In the genomic region with DNA sequence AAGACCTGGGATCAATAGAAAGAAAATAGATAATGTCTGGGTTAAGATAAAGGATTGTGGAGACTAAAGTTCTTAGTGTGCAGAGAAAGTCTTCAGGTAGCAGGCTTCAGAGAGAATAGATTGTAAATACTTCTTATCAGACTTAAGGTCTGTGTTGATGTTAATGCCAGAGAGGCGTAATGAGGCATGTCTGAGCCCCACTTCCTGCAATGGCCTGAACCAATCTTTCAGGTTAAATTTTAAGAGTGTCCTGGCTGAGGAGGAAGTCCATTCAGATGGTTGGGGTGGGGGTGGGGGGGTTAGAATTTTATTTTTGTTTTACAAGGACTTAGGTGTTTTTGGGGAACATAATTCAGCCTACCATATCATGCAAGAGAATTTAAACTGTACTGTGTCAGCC, we compare ENCODE assay signal across 28 cellular contexts.
DNase-seq lines count a peak whose midpoint lies in the region; ATAC-seq, FAIRE-seq and TF ChIP-seq lines count a peak whose summit lies in the region.
"Had no signal": no experiment of that assay in that cellular context is flagged by ENCODE, and none has a peak within 500 bp of the region (broad histone marks: within the 10 kb centered on the region; RNA-seq: fewer than 3 reads in every experiment).

No MANE protein-coding gene starts in this region.

- H3K9me3 Mint-ChIP-seq in GM23338 = peaks cover 3% of the 10 kb centered on the region; the same call in 1 of the 3 replicates
- H3K9me3 Mint-ChIP-seq: activated CD4-positive, alpha-beta T cell treated with anti-CD3 and anti-CD28 coated beads, Interleukin-2, amount 10 ng/mL, durations not matched to agents 24 days and 14 days; activated T-cell treated with anti-CD3 and anti-CD28 coated beads, Interleukin-2, amount 50 U/mL, for 4 hours; T-helper 2 cell treated with Interferon-gamma antibody and Interleukin-4, amounts not matched to agents 5 μg/mL and 100 μg/mL, for 36 hours had no signal

- H3K4me1 ChIP-seq in BLaER1 = peaks cover 36% of the 10 kb centered on the region
- peaks cover 48% of the 10 kb centered on the region for H3K4me1 ChIP-seq in GM23338 (ENCODE audit: insufficient read depth)
- H3K4me1 ChIP-seq in OCI-LY3 (ENCODE audit: low read length) = peaks cover 65% of the 10 kb centered on the region
- H3K4me1 ChIP-seq in mesendoderm (ENCODE audit: control insufficient read depth, low read depth, low read length) = peaks cover 21% of the 10 kb centered on the region
- peaks cover 0 to 4% (median 0%) of the 10 kb centered on the region in 3 donors for H3K4me1 ChIP-seq in pancreas
- peaks cover 0 to 7% (median 2%) of the 10 kb centered on the region in 4 donors for H3K4me1 ChIP-seq in stomach
- H3K4me1 ChIP-seq: gastroesophageal sphincter, prostate gland, sigmoid colon, testis had no signal

- no CpG with 5 or more reads among the region's 1 CpG for WGBS in mesendoderm (ENCODE audit: extremely low coverage, insufficient coverage, low lambda C conversion rate)
- WGBS in pancreas, 2 donors = 69 to 73% methylated on average over 1 of the region's 1 CpG
- WGBS in stomach, 5 donors = 33 to 63% (median 47%) methylated on average over 1 of the region's 1 CpG

- TF ChIP-seq CTCF in GM23338 (conservative IDR thresholded peaks at IDR 0.05; ENCODE audit: low read depth in 2 of 2) = no peak
- TF ChIP-seq CTCF in OCI-LY3 (IDR thresholded peaks at IDR 0.05; ENCODE audit: low read depth, low read length) = no peak
- no peak for TF ChIP-seq CTCF in pancreas (IDR thresholded peaks at IDR 0.05)
- no peak for TF ChIP-seq CTCF in stomach (IDR thresholded peaks at IDR 0.05)

- H3K27me3 ChIP-seq in BLaER1 (no peaks in the 10 kb centered on the region), GM23338 (ENCODE audit: insufficient read depth) (no peaks in the 10 kb centered on the region), OCI-LY3 (ENCODE audit: low read depth, low read length) (no peaks in the 10 kb centered on the region), mesendoderm (ENCODE audit: insufficient read depth, low read length, poor library complexity) (no peaks in the 10 kb centered on the region), pancreas (no peaks in the 10 kb centered on the region), stomach (no peaks in the 10 kb centered on the region)
- H3K27me3 ChIP-seq: sigmoid colon, testis had no signal

- peak overlapping the region; percentile 81 for H3K56ac ChIP-seq in mesendoderm (ENCODE audit: low read length)

- peak overlapping the region; percentile 99 for H2BK120ac ChIP-seq in mesendoderm (ENCODE audit: low read depth, low read length)

- H2BK15ac ChIP-seq in mesendoderm (replicated peaks; ENCODE audit: low read depth) = no peak overlapping the region

- peak overlapping the region; percentile 92 for H2BK5ac ChIP-seq in mesendoderm (ENCODE audit: low read length)

- peak overlapping the region; percentile 22 for H2AK5ac ChIP-seq in mesendoderm (ENCODE audit: low read length)

- H3K4me3 ChIP-seq in BLaER1 (no peak overlapping the region), GM23338 (no peak overlapping the region), OCI-LY3 (ENCODE audit: low read length) (peak overlapping the region; percentile 49), mesendoderm (ENCODE audit: low read length) (no peak overlapping the region), pancreas (no peak overlapping the region), stomach (no peak overlapping the region)
- H3K4me3 ChIP-seq: gastroesophageal sphincter, GM23248, prostate gland, sigmoid colon, testis had no signal

- no peak overlapping the region for H4K8ac ChIP-seq in mesendoderm (ENCODE audit: low read depth, low read length)

- peak overlapping the region; percentile 73 for H2AFZ ChIP-seq in GM23338
- H2AFZ ChIP-seq in OCI-LY3 (ENCODE audit: low read depth, low read length) = no peak overlapping the region
- H2AFZ ChIP-seq: GM23248 had no signal

- H3K18ac ChIP-seq in mesendoderm (ENCODE audit: low read length) = peak overlapping the region; percentile 90

- H3K79me2 ChIP-seq in GM23338 (replicated peaks; ENCODE audit: insufficient read depth) = no peaks in the 10 kb centered on the region
- no peaks in the 10 kb centered on the region for H3K79me2 ChIP-seq in OCI-LY3 (ENCODE audit: low read length)
- no peaks in the 10 kb centered on the region for H3K79me2 ChIP-seq in mesendoderm (ENCODE audit: control insufficient read depth, insufficient read depth, low read length)

- peak overlapping the region; percentile 97 for H4K5ac ChIP-seq in mesendoderm (ENCODE audit: low read length)

- no peaks in the 10 kb centered on the region for H3K36me3 ChIP-seq in BLaER1
- H3K36me3 ChIP-seq in GM23338 (ENCODE audit: insufficient read depth) = no peaks in the 10 kb centered on the region
- no peaks in the 10 kb centered on the region for H3K36me3 ChIP-seq in OCI-LY3 (replicated peaks; ENCODE audit: low read depth, low read length)
- H3K36me3 ChIP-seq in mesendoderm (ENCODE audit: control insufficient read depth, insufficient read depth, low read length) = no peaks in the 10 kb centered on the region
- no peaks in the 10 kb centered on the region for H3K36me3 ChIP-seq in pancreas
- no peaks in the 10 kb centered on the region for H3K36me3 ChIP-seq in stomach
- H3K36me3 ChIP-seq: gastroesophageal sphincter, prostate gland, sigmoid colon had no signal

- FAIRE-seq in pancreas (lab: Jason Lieb, UNC) = no peak
- FAIRE-seq: urothelium cell line had no signal

- no peaks in the 10 kb centered on the region for H3K79me1 ChIP-seq in mesendoderm (ENCODE audit: low read length)

- no peak for TF ChIP-seq EP300 in stomach (IDR thresholded peaks at IDR 0.05)

- peaks cover 2% of the 10 kb centered on the region for H3K27me3 Mint-ChIP-seq in GM23338 (ENCODE audit: insufficient read depth, low read depth, poor library complexity)

- H3K27ac ChIP-seq in BLaER1 = no peak overlapping the region
- no peak overlapping the region for H3K27ac ChIP-seq in GM23338 (ENCODE audit: low read depth)
- peak overlapping the region; percentile 95 for H3K27ac ChIP-seq in OCI-LY3 (ENCODE audit: low read length)
- H3K27ac ChIP-seq in mesendoderm (ENCODE audit: low read depth, low read length) = peak overlapping the region; percentile 37
- no peak overlapping the region for H3K27ac ChIP-seq in pancreas
- no peak overlapping the region for H3K27ac ChIP-seq in stomach
- H3K27ac ChIP-seq: gastroesophageal sphincter, GM23248, prostate gland, sigmoid colon, testis, VCaP had no signal

- no peak for DNase-seq in GM23338 (ENCODE audit: low spot score)
- peak; percentile 64 for DNase-seq in mesendoderm
- DNase-seq in pancreas = no peak
- no peak for DNase-seq in DMS 273 (lab: John Stamatoyannopoulos, UW; ENCODE audit: unreplicated experiment)
- DNase-seq in stomach = no peak
- no peak for DNase-seq in activated CD8-positive, alpha-beta memory T cell treated with anti-CD3 and anti-CD28 coated beads, Interleukin-2, amount 50 U/mL, for 4 hours
- DNase-seq: activated CD4-positive, alpha-beta T cell treated with anti-CD3 and anti-CD28 coated beads, Interleukin-2, amount 10 ng/mL, durations not matched to agents 24 days and 14 days; activated T-cell treated with anti-CD3 and anti-CD28 coated beads, Interleukin-2, amount 50 U/mL, for 4 hours; CD8-positive, alpha-beta memory T cell; cerebellar nuclear complex; GM23248; hippocampal formation; left colon; NCI-H1436; NCI-H748 treated with DMSO at 0.1 percent for 48 hours; OCI-M1; Right ventricle myocardium superior; sigmoid colon; stimulated activated naive CD4-positive, alpha-beta T cell treated with Interleukin-2 at 50 U/mL for 16 hours; testis had no signal

- no peak overlapping the region for H3K4me3 Mint-ChIP-seq in GM23338
- H3K4me3 Mint-ChIP-seq: activated CD4-positive, alpha-beta T cell treated with anti-CD3 and anti-CD28 coated beads, Interleukin-2, amount 10 ng/mL, durations not matched to agents 24 days and 14 days; activated T-cell treated with anti-CD3 and anti-CD28 coated beads, Interleukin-2, amount 50 U/mL, for 4 hours; brain; CD8-positive, alpha-beta memory T cell; T-helper 2 cell treated with Interferon-gamma antibody and Interleukin-4, amounts not matched to agents 5 μg/mL and 100 μg/mL, for 36 hours had no signal

- peak overlapping the region; percentile 77 for H3K4ac ChIP-seq in mesendoderm (ENCODE audit: low read depth, low read length)

- H3F3A ChIP-seq in GM23338 (replicated peaks; ENCODE audit: low read depth) = no peaks in the 10 kb centered on the region

- H3K4me2 ChIP-seq in BLaER1 (peak overlapping the region; percentile 57), GM23338 (0 out of 2 replicates have a peak overlapping the region, but pooled peaks have one; percentile 52), OCI-LY3 (ENCODE audit: low read length) (peak overlapping the region; percentile 91), mesendoderm (ENCODE audit: low read length) (no peak overlapping the region)

- no peaks in the 10 kb centered on the region for H4K20me1 ChIP-seq in BLaER1
- H4K20me1 ChIP-seq in GM23338 (replicated peaks; ENCODE audit: insufficient read depth) = no peaks in the 10 kb centered on the region
- H4K20me1 ChIP-seq in OCI-LY3 (ENCODE audit: insufficient read depth, low read length) = no peaks in the 10 kb centered on the region

- no peak overlapping the region for H3K9ac ChIP-seq in BLaER1
- H3K9ac ChIP-seq in OCI-LY3 (ENCODE audit: low read length) = peak overlapping the region; percentile 80
- peak overlapping the region; percentile 8 for H3K9ac ChIP-seq in mesendoderm (ENCODE audit: low read length)
- H3K9ac ChIP-seq: GM23248 had no signal

- no peak overlapping the region for H3K23ac ChIP-seq in mesendoderm (ENCODE audit: low read length)

- H3K4me1 Mint-ChIP-seq in GM23338 = peaks cover 54% of the 10 kb centered on the region
- H3K4me1 Mint-ChIP-seq: activated CD4-positive, alpha-beta T cell treated with anti-CD3 and anti-CD28 coated beads, Interleukin-2, amount 10 ng/mL, durations not matched to agents 24 days and 14 days; CD8-positive, alpha-beta memory T cell had no signal

- H3K9me3 ChIP-seq in BLaER1 = no peaks in the 10 kb centered on the region
- no peaks in the 10 kb centered on the region for H3K9me3 ChIP-seq in OCI-LY3 (ENCODE audit: insufficient read depth, low read length)
- H3K9me3 ChIP-seq in pancreas = no peaks in the 10 kb centered on the region
- no peaks in the 10 kb centered on the region for H3K9me3 ChIP-seq in stomach
- H3K9me3 ChIP-seq: gastroesophageal sphincter, prostate gland, sigmoid colon, testis had no signal

- H3K27ac Mint-ChIP-seq in GM23338 = peak overlapping the region; percentile 26; the same call in 1 of the 2 replicates
- H3K27ac Mint-ChIP-seq: activated CD4-positive, alpha-beta T cell treated with anti-CD3 and anti-CD28 coated beads, Interleukin-2, amount 10 ng/mL, durations not matched to agents 24 days and 14 days; CD8-positive, alpha-beta memory T cell; T-helper 2 cell treated with Interferon-gamma antibody and Interleukin-4, amounts not matched to agents 5 μg/mL and 100 μg/mL, for 36 hours had no signal

- intact Hi-C loops in pancreas (cut with DNase I) = no loop called here
- intact Hi-C loops in stomach (cut with DNase I; ENCODE audit: low total_unique reads) = no loop called here

- no peaks in the 10 kb centered on the region for H3K36me3 Mint-ChIP-seq in GM23338 (ENCODE audit: low read depth)
- H3K36me3 Mint-ChIP-seq: brain; CD8-positive, alpha-beta memory T cell had no signal

- no peak for TF ChIP-seq POLR2A in stomach (IDR thresholded peaks at IDR 0.05)

- ATAC-seq in GM23338 (no peak), pancreas (no peak)
- ATAC-seq: activated T-cell treated with anti-CD3 and anti-CD28 coated beads, Interleukin-2, amount 50 U/mL, for 4 hours; gastroesophageal sphincter; left colon had no signal

- no peaks in the 10 kb centered on the region; the same call in 1 of the 2 replicates for H3K9me2 ChIP-seq in GM23338 (ENCODE audit: insufficient read depth)

Comparison
In these comparisons a context has a peak if more than half of its experiments do, and no peak if none do; other contexts are left out.
1. H3K27ac ChIP-seq: peak in OCI-LY3 (single experiment) and mesendoderm (single experiment); none in BLaER1 (single experiment), GM23338 (single experiment), pancreas (0 of 4) and stomach (0 of 5).